ENCODE assay signal across 1 cellular context in the genomic region with DNA sequence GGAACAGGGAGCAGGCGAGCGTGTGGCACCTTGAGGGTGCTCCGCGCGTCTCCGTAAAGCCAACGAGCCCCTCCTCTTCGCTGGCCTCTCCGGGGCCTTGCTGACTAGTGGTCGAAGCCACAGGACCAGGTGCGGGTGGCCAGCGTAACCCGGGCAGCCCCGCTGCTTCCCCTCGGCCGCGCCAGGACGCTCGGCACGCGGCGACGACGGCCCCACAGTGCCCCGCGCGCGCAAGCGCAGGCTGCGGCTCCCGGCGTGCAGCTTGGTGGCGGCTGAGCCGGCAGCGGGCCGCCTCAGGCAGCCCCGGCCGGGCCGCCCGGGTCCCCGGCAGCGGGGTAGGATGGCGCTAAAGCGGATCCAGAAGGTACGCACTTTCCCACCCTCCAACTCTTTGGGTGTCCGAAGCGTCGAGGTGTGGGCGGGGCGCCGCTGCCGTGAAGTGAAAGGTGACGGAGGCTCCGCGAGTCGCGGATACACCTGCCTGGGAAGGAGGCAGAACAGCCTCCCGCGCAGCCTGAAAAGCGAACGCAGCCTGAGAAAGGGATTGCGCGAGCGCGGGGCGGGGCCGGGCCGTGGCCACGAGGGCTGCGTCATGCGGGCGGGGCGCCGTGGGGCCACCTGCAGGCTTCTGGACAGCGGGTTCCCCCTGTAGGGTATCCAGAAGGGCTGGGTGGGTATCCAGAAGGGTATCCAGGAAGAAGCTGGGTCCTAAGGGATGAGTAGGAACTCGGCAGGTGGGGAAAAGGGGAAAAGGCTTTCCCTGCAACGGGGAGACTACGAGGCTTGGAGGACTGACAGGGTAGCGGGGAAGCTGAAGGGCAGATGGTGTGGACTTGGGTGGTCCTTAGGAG.
TF ChIP-seq lines count a peak whose summit lies in the region.

A gene (plus strand): TSS at position 244 of the 851 bp plus-strand sequence. CDS start 97 bp downstream, at position 341.

TF ChIP-seq in HepG2, 621 proteins besides CTCF, POLR2A, EP300 and RAD21 (continued from another document and continues in another):
- TF ChIP-seq, protein P1, sequence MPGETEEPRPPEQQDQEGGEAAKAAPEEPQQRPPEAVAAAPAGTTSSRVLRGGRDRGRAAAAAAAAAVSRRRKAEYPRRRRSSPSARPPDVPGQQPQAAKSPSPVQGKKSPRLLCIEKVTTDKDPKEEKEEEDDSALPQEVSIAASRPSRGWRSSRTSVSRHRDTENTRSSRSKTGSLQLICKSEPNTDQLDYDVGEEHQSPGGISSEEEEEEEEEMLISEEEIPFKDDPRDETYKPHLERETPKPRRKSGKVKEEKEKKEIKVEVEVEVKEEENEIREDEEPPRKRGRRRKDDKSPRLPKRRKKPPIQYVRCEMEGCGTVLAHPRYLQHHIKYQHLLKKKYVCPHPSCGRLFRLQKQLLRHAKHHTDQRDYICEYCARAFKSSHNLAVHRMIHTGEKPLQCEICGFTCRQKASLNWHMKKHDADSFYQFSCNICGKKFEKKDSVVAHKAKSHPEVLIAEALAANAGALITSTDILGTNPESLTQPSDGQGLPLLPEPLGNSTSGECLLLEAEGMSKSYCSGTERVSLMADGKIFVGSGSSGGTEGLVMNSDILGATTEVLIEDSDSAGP (CRISPR knock-in tag; IDR thresholded peaks at IDR 0.05; ENCODE audit: borderline replicate concordance), result peak; percentile 72; the same call in 1 of the 2 replicates
- TF ChIP-seq, protein P2, sequence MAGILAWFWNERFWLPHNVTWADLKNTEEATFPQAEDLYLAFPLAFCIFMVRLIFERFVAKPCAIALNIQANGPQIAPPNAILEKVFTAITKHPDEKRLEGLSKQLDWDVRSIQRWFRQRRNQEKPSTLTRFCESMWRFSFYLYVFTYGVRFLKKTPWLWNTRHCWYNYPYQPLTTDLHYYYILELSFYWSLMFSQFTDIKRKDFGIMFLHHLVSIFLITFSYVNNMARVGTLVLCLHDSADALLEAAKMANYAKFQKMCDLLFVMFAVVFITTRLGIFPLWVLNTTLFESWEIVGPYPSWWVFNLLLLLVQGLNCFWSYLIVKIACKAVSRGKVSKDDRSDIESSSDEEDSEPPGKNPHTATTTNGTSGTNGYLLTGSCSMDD (CRISPR knock-in tag; IDR thresholded peaks at IDR 0.05), result no peak
- TF ChIP-seq ZNF121 (CRISPR knock-in tag; IDR thresholded peaks at IDR 0.05) (peak; percentile 66; the same call in 1 of the 2 replicates), GTF3A (CRISPR knock-in tag; conservative IDR thresholded peaks at IDR 0.05) (peak; percentile 32; the same call in 1 of the 2 replicates), MED8 (CRISPR knock-in tag; IDR thresholded peaks at IDR 0.05; ENCODE audit: insufficient replicate concordance) (peak; percentile 49), ZNF331 (CRISPR knock-in tag; IDR thresholded peaks at IDR 0.05) (peak; percentile 72), ATF7 (IDR thresholded peaks at IDR 0.05) (no peak), ATF7 (CRISPR knock-in tag; IDR thresholded peaks at IDR 0.05) (0 out of 2 replicates have a peak, but pooled peaks have one; percentile 60), ZFY (CRISPR knock-in tag; IDR thresholded peaks at IDR 0.05) (peak; percentile 95), ONECUT2 (CRISPR knock-in tag; IDR thresholded peaks at IDR 0.05) (no peak), ZNF567 (CRISPR knock-in tag; IDR thresholded peaks at IDR 0.05; ENCODE audit: borderline replicate concordance) (no peak), NR2F6 (IDR thresholded peaks at IDR 0.05) (no peak), NR2F6 (CRISPR knock-in tag; IDR thresholded peaks at IDR 0.05) (peak; percentile 22; the same call in 1 of the 2 replicates), POLR2AphosphoS2 (IDR thresholded peaks at IDR 0.05; ENCODE audit: low read depth, low read length) (no peak), PAX8 (CRISPR knock-in tag; IDR thresholded peaks at IDR 0.05; ENCODE audit: borderline replicate concordance) (peak; percentile 66; the same call in 1 of the 2 replicates), REXO4 (CRISPR knock-in tag; IDR thresholded peaks at IDR 0.05; ENCODE audit: borderline replicate concordance) (0 out of 2 replicates have a peak, but pooled peaks have one; percentile 77), MEIS2 (CRISPR knock-in tag; IDR thresholded peaks at IDR 0.05) (peak; percentile 91), ZNF839 (CRISPR knock-in tag; IDR thresholded peaks at IDR 0.05; ENCODE audit: borderline replicate concordance) (no peak; the same call in 1 of the 2 replicates), KDM1A (CRISPR knock-in tag; IDR thresholded peaks at IDR 0.05) (no peak), FOSL2 (CRISPR knock-in tag; IDR thresholded peaks at IDR 0.05) (peak; percentile 43), SUZ12 (IDR thresholded peaks at IDR 0.05; ENCODE audit: low read depth, low read length) (no peak), GATA4 (IDR thresholded peaks at IDR 0.05; ENCODE audit: borderline replicate concordance, low read depth) (peak; percentile 58; the same call in 1 of the 2 replicates), SOX5 (CRISPR knock-in tag; IDR thresholded peaks at IDR 0.05; ENCODE audit: borderline replicate concordance) (peak; percentile 13; the same call in 1 of the 2 replicates), TSC22D2 (CRISPR knock-in tag; IDR thresholded peaks at IDR 0.05; ENCODE audit: borderline replicate concordance) (peak; percentile 68; the same call in 1 of the 2 replicates), MAFK (conservative IDR thresholded peaks at IDR 0.05 in 1 of 2, IDR thresholded peaks at IDR 0.05 in 1 of 2; ENCODE audit: low read length in 2 of 2) (no peak), TCF7 (IDR thresholded peaks at IDR 0.05; ENCODE audit: low read depth) (no peak), ATAD3A (CRISPR knock-in tag; IDR thresholded peaks at IDR 0.05) (no peak), CENPT (CRISPR knock-in tag; IDR thresholded peaks at IDR 0.05; ENCODE audit: low read depth) (peak; percentile 89; the same call in 1 of the 2 replicates), MYC (CRISPR knock-in tag; IDR thresholded peaks at IDR 0.05; ENCODE audit: borderline replicate concordance) (peak; percentile 94), GPN1 (CRISPR knock-in tag; IDR thresholded peaks at IDR 0.05; ENCODE audit: borderline replicate concordance) (no peak), MEIS1 (CRISPR knock-in tag; IDR thresholded peaks at IDR 0.05; ENCODE audit: borderline replicate concordance) (peak; percentile 75; the same call in 1 of the 2 replicates), ZNF136 (CRISPR knock-in tag; IDR thresholded peaks at IDR 0.05; ENCODE audit: low read depth) (0 out of 2 replicates have a peak, but pooled peaks have one; percentile 44), NKX3-1 (CRISPR knock-in tag; IDR thresholded peaks at IDR 0.05) (peak; percentile 32; the same call in 1 of the 2 replicates), ZNF605 (CRISPR knock-in tag; IDR thresholded peaks at IDR 0.05) (peak; percentile 36; the same call in 1 of the 2 replicates), ARNTL (CRISPR knock-in tag; IDR thresholded peaks at IDR 0.05) (peak; percentile 58; the same call in 1 of the 2 replicates), ZNF841 (CRISPR knock-in tag; IDR thresholded peaks at IDR 0.05; ENCODE audit: borderline replicate concordance) (no peak; the same call in 1 of the 2 replicates), MIER2 (CRISPR knock-in tag; IDR thresholded peaks at IDR 0.05) (no peak)
- TF ChIP-seq, protein P3, sequence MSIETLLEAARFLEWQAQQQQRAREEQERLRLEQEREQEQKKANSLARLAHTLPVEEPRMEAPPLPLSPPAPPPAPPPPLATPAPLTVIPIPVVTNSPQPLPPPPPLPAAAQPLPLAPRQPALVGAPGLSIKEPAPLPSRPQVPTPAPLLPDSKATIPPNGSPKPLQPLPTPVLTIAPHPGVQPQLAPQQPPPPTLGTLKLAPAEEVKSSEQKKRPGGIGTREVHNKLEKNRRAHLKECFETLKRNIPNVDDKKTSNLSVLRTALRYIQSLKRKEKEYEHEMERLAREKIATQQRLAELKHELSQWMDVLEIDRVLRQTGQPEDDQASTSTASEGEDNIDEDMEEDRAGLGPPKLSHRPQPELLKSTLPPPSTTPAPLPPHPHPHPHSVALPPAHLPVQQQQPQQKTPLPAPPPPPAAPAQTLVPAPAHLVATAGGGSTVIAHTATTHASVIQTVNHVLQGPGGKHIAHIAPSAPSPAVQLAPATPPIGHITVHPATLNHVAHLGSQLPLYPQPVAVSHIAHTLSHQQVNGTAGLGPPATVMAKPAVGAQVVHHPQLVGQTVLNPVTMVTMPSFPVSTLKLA (IDR thresholded peaks at IDR 0.05), result peak; percentile 23; the same call in 1 of the 2 replicates
- TF ChIP-seq, protein P4, sequence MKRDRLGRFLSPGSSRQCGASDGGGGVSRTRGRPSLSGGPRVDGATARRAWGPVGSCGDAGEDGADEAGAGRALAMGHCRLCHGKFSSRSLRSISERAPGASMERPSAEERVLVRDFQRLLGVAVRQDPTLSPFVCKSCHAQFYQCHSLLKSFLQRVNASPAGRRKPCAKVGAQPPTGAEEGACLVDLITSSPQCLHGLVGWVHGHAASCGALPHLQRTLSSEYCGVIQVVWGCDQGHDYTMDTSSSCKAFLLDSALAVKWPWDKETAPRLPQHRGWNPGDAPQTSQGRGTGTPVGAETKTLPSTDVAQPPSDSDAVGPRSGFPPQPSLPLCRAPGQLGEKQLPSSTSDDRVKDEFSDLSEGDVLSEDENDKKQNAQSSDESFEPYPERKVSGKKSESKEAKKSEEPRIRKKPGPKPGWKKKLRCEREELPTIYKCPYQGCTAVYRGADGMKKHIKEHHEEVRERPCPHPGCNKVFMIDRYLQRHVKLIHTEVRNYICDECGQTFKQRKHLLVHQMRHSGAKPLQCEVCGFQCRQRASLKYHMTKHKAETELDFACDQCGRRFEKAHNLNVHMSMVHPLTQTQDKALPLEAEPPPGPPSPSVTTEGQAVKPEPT (CRISPR knock-in tag; IDR thresholded peaks at IDR 0.05; ENCODE audit: low read depth), result peak; percentile 93
- TF ChIP-seq, protein P5, sequence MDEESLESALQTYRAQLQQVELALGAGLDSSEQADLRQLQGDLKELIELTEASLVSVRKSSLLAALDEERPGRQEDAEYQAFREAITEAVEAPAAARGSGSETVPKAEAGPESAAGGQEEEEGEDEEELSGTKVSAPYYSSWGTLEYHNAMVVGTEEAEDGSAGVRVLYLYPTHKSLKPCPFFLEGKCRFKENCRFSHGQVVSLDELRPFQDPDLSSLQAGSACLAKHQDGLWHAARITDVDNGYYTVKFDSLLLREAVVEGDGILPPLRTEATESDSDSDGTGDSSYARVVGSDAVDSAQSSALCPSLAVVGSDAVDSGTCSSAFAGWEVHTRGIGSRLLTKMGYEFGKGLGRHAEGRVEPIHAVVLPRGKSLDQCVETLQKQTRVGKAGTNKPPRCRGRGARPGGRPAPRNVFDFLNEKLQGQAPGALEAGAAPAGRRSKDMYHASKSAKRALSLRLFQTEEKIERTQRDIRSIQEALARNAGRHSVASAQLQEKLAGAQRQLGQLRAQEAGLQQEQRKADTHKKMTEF (CRISPR knock-in tag; IDR thresholded peaks at IDR 0.05), result peak; percentile 83
- TF ChIP-seq, protein P6, sequence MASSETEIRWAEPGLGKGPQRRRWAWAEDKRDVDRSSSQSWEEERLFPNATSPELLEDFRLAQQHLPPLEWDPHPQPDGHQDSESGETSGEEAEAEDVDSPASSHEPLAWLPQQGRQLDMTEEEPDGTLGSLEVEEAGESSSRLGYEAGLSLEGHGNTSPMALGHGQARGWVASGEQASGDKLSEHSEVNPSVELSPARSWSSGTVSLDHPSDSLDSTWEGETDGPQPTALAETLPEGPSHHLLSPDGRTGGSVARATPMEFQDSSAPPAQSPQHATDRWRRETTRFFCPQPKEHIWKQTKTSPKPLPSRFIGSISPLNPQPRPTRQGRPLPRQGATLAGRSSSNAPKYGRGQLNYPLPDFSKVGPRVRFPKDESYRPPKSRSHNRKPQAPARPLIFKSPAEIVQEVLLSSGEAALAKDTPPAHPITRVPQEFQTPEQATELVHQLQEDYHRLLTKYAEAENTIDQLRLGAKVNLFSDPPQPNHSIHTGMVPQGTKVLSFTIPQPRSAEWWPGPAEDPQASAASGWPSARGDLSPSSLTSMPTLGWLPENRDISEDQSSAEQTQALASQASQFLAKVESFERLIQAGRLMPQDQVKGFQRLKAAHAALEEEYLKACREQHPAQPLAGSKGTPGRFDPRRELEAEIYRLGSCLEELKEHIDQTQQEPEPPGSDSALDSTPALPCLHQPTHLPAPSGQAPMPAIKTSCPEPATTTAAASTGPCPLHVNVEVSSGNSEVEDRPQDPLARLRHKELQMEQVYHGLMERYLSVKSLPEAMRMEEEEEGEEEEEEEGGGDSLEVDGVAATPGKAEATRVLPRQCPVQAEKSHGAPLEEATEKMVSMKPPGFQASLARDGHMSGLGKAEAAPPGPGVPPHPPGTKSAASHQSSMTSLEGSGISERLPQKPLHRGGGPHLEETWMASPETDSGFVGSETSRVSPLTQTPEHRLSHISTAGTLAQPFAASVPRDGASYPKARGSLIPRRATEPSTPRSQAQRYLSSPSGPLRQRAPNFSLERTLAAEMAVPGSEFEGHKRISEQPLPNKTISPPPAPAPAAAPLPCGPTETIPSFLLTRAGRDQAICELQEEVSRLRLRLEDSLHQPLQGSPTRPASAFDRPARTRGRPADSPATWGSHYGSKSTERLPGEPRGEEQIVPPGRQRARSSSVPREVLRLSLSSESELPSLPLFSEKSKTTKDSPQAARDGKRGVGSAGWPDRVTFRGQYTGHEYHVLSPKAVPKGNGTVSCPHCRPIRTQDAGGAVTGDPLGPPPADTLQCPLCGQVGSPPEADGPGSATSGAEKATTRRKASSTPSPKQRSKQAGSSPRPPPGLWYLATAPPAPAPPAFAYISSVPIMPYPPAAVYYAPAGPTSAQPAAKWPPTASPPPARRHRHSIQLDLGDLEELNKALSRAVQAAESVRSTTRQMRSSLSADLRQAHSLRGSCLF (CRISPR knock-in tag; IDR thresholded peaks at IDR 0.05; ENCODE audit: borderline replicate concordance), result no peak
- TF ChIP-seq, protein P7, sequence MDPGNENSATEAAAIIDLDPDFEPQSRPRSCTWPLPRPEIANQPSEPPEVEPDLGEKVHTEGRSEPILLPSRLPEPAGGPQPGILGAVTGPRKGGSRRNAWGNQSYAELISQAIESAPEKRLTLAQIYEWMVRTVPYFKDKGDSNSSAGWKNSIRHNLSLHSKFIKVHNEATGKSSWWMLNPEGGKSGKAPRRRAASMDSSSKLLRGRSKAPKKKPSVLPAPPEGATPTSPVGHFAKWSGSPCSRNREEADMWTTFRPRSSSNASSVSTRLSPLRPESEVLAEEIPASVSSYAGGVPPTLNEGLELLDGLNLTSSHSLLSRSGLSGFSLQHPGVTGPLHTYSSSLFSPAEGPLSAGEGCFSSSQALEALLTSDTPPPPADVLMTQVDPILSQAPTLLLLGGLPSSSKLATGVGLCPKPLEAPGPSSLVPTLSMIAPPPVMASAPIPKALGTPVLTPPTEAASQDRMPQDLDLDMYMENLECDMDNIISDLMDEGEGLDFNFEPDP (CRISPR knock-in tag; conservative IDR thresholded peaks at IDR 0.05), result no peak
- TF ChIP-seq, protein P8, sequence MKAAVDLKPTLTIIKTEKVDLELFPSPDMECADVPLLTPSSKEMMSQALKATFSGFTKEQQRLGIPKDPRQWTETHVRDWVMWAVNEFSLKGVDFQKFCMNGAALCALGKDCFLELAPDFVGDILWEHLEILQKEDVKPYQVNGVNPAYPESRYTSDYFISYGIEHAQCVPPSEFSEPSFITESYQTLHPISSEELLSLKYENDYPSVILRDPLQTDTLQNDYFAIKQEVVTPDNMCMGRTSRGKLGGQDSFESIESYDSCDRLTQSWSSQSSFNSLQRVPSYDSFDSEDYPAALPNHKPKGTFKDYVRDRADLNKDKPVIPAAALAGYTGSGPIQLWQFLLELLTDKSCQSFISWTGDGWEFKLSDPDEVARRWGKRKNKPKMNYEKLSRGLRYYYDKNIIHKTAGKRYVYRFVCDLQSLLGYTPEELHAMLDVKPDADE (CRISPR knock-in tag; IDR thresholded peaks at IDR 0.05), result peak; percentile 87; the same call in 1 of the 2 replicates
